ENCODE assay signal across 8 cellular contexts in genomic region chr7:149496642-149497391, GRCh38. TPM values are rescaled to one million over a fixed set of nuclear protein-coding genes. Genes with fewer than 3 reads are reported as not detected.
DNase-seq lines count a peak whose midpoint lies in the region; ATAC-seq and TF ChIP-seq lines count a peak whose summit lies in the region.

No MANE protein-coding gene starts in this region.

- H3F3A ChIP-seq in DOHH2 (ENCODE audit: control insufficient read depth, insufficient read depth) = 0 out of 2 replicates have a peak, but pooled peaks cover 2% of the 10 kb centered on the region

- H2BK5ac ChIP-seq in mesenchymal stem cell (ENCODE audit: low read depth, low read length, poor library complexity, severe bottlenecking) = peak overlapping the region; percentile 92

- peak overlapping the region; percentile 73 to 82 for H3K18ac ChIP-seq in mesenchymal stem cell (ENCODE audit: low read depth in 1 of 2, low read length in 2 of 2)

- H4K20me1 ChIP-seq in DOHH2 (ENCODE audit: control insufficient read depth, insufficient read depth, low read depth, low read length) = peaks cover 8% of the 10 kb centered on the region; the same call in 1 of the 2 replicates

- peaks cover 42% of the 10 kb centered on the region for H3K36me3 ChIP-seq in DOHH2 (ENCODE audit: control insufficient read depth, low read length)
- H3K36me3 ChIP-seq in mesenchymal stem cell (ENCODE audit: control insufficient read depth in 1 of 2, insufficient read depth in 2 of 2, low read depth in 1 of 2, low read length in 2 of 2) = peaks cover 20 to 22% of the 10 kb centered on the region in 2 experiments

- H3K79me2 ChIP-seq in DOHH2 (ENCODE audit: control insufficient read depth, low read length) = peaks cover 27% of the 10 kb centered on the region

- H4K8ac ChIP-seq in mesenchymal stem cell (ENCODE audit: low read length) = peak overlapping the region; percentile 91

- H3K14ac ChIP-seq in mesenchymal stem cell (ENCODE audit: low read length in 2 of 2) = peak overlapping the region in 1 of 2 experiments; percentile 88

- H2BK120ac ChIP-seq in mesenchymal stem cell (ENCODE audit: low read depth, low read length) = peak overlapping the region; percentile 55

- H2AFZ ChIP-seq in mesenchymal stem cell (ENCODE audit: low read depth, low read length) = no peak overlapping the region

- peak overlapping the region; percentile 77 for H4K91ac ChIP-seq in mesenchymal stem cell (ENCODE audit: low read length)

- no peak overlapping the region for H2BK12ac ChIP-seq in mesenchymal stem cell (ENCODE audit: low read length in 2 of 2)

- peak overlapping the region; percentile 45 for H2BK15ac ChIP-seq in mesenchymal stem cell (ENCODE audit: low read depth, poor library complexity, severe bottlenecking)

- H3K9me2 ChIP-seq in DOHH2 (replicated peaks; ENCODE audit: control insufficient read depth, low read length) = no peaks in the 10 kb centered on the region

- H3K9me3 ChIP-seq in DOHH2 (ENCODE audit: control insufficient read depth, insufficient read depth, low read length) = no peaks in the 10 kb centered on the region
- no peaks in the 10 kb centered on the region for H3K9me3 ChIP-seq in mesenchymal stem cell (ENCODE audit: control insufficient read depth, low read length)

- TF ChIP-seq CTCF in DOHH2 (IDR thresholded peaks at IDR 0.05; ENCODE audit: low read depth, low read length, poor library complexity, severe bottlenecking) = no peak

- peak overlapping the region; percentile 95 for H3K9ac ChIP-seq in mesenchymal stem cell (ENCODE audit: low read length)

- H3K27me3 ChIP-seq in DOHH2 (ENCODE audit: control insufficient read depth, low read length) (peaks cover 18% of the 10 kb centered on the region), mesenchymal stem cell (ENCODE audit: control insufficient read depth in 1 of 2, insufficient read depth in 1 of 2, low read length in 2 of 2) (peaks cover under 1 to 17% of the 10 kb centered on the region in 2 experiments)

- H3K27ac ChIP-seq in DOHH2 (ENCODE audit: low read depth, low read length) = no peak overlapping the region; the same call in 1 of the 2 replicates
- peak overlapping the region; percentile 91 for H3K27ac ChIP-seq in mesenchymal stem cell (ENCODE audit: low read length, poor library complexity, severe bottlenecking)

- peak overlapping the region; percentile 90 for H3K4me3 ChIP-seq in DOHH2 (ENCODE audit: low read length)
- peak overlapping the region; percentile 63 for H3K4me3 ChIP-seq in Jurkat, Clone E6-1 (ENCODE audit: low read length)
- peak overlapping the region; percentile 84 to 92 for H3K4me3 ChIP-seq in mesenchymal stem cell (ENCODE audit: insufficient read depth in 1 of 2, low read depth in 1 of 2, low read length in 2 of 2)

- peak overlapping the region; percentile 83 for H3K4me2 ChIP-seq in DOHH2 (ENCODE audit: low read length)
- H3K4me2 ChIP-seq in mesenchymal stem cell (ENCODE audit: low read length, poor library complexity, severe bottlenecking) = peak overlapping the region; percentile 37

- H3K79me1 ChIP-seq in mesenchymal stem cell (replicated peaks; ENCODE audit: low read length, poor library complexity, severe bottlenecking) = peaks cover 13% of the 10 kb centered on the region

- no peak for DNase-seq in Jurkat, Clone E6-1 (ENCODE audit: low read depth, low spot score)
- peak; percentile 53 for DNase-seq in activated CD4-positive, alpha-beta T cell treated with anti-CD3 and anti-CD28 coated beads, Interleukin-2, amount 50 U/mL, for 1 hour
- DNase-seq in ecto neural progenitor cell (ENCODE audit: low spot score) = peak; percentile 64
- peak; percentile 58 for DNase-seq in mesenchymal stem cell
- DNase-seq in stimulated activated CD8-positive, alpha-beta memory T cell treated with anti-CD3 and anti-CD28 coated beads, Interleukin-7, amount 100 ng/mL, for 1 hour (ENCODE audit: low read depth in 2 of 2) = peak; percentile 17 to 35
- DNase-seq in GM19240 (ENCODE audit: insufficient read length, low spot score) = no peak

- WGBS in mesenchymal stem cell = 5% methylated on average over 26 of the region's 51 CpGs

- peak overlapping the region in 1 of 2 experiments; percentile 93 for H3K23ac ChIP-seq in mesenchymal stem cell (ENCODE audit: low read length in 2 of 2)

- peak overlapping the region; percentile 37 for H2AK5ac ChIP-seq in mesenchymal stem cell (ENCODE audit: low read length, severe bottlenecking)

- ATAC-seq in GM21576 (IDR thresholded peaks at IDR 0.05; ENCODE audit: unreplicated experiment) = peak; percentile 21

- H3K4me1 ChIP-seq in DOHH2 (ENCODE audit: control insufficient read depth, low read length) = peaks cover 37% of the 10 kb centered on the region
- H3K4me1 ChIP-seq in mesenchymal stem cell (ENCODE audit: control insufficient read depth, insufficient read depth, low read depth, low read length) = peaks cover 7% of the 10 kb centered on the region

- H3K4ac ChIP-seq in mesenchymal stem cell (ENCODE audit: low read depth in 1 of 2, low read length in 2 of 2) = peak overlapping the region in 1 of 2 experiments; percentile 94

RNA-seq across cellular contexts. Expression of gene ZNF746, which starts 0.8 kb away (rescaled TPM):
- polyA plus RNA-seq in Jurkat, Clone E6-1 (2012; ENCODE audit: insufficient read depth, insufficient read length) = 11.4 TPM
- polyA plus RNA-seq in mesenchymal stem cell (2013, experiment 1 of 2) = 10.9 TPM
- 10.7 TPM for polyA plus RNA-seq in mesenchymal stem cell (2013, experiment 2 of 2)

RNA-seq across cellular contexts. Expression of gene ZNF777, which starts 36.0 kb away (rescaled TPM):
- polyA plus RNA-seq in Jurkat, Clone E6-1 (2012; ENCODE audit: insufficient read depth, insufficient read length) = 17.2 TPM
- 9.4 TPM for polyA plus RNA-seq in mesenchymal stem cell (2013, experiment 1 of 2)
- polyA plus RNA-seq in mesenchymal stem cell (2013, experiment 2 of 2) = 8.5 TPM

Comparison
In these comparisons a context has a peak if more than half of its experiments do, and no peak if none do; other contexts are left out.
1. DNase-seq: peak in activated CD4-positive, alpha-beta T cell treated with anti-CD3 and anti-CD28 coated beads, Interleukin-2, amount 50 U/mL, for 1 hour (single experiment), ecto neural progenitor cell (single experiment), mesenchymal stem cell (single experiment) and stimulated activated CD8-positive, alpha-beta memory T cell treated with anti-CD3 and anti-CD28 coated beads, Interleukin-7, amount 100 ng/mL, for 1 hour (2 of 2); none in Jurkat, Clone E6-1 (single experiment) and GM19240 (single experiment).
2. Peak in every context shown above with its lines, with median percentiles within 50 percentile points of each other: H3K4me3 ChIP-seq.